20 cellular contexts compared by ENCODE assay signal in genomic region chr21:39218082-39218409, GRCh38.
"Had no signal": no experiment of that assay in that cellular context is flagged by ENCODE, and none has a peak within 500 bp of the region (broad histone marks: within the 10 kb centered on the region; RNA-seq: fewer than 3 reads in every experiment).

No MANE protein-coding gene starts in this region.

- H3K36me3 ChIP-seq: ovary had no signal

- H2AFZ ChIP-seq: neural progenitor cell had no signal

- FAIRE-seq: small intestine, urothelium cell line had no signal

- H3K9me3 ChIP-seq: esophagus muscularis mucosa, gastrocnemius medialis, left ventricle myocardium inferior, ovary, right atrium auricular region, suprapubic skin, thyroid gland had no signal

- ATAC-seq: effector memory CD8-positive, alpha-beta T cell; gastrocnemius medialis; natural killer cell treated with Interleukin-12 subunit alpha and Interleukin-12 subunit beta and Interleukin-15 and Interleukin-18, amount 100 ng/mL, for 72 hours had no signal

- H3K27ac ChIP-seq: epithelial cell of prostate, esophagus muscularis mucosa, gastrocnemius medialis, left ventricle myocardium inferior, neural progenitor cell, ovary, right atrium auricular region, suprapubic skin had no signal

- H3K9ac ChIP-seq: neural progenitor cell had no signal

- DNase-seq: effector memory CD8-positive, alpha-beta T cell; gastrocnemius medialis; islet precursor cell; left ventricle myocardium inferior; mesenchymal stem cell; midbrain; nucleus accumbens; ovary; small intestine; stimulated activated CD4-positive, alpha-beta T cell treated with anti-CD3 and anti-CD28 coated beads, Interleukin-12 subunit alpha, Interleukin-12 subunit beta, amount 100 ng/mL, for 4 hours; stimulated activated naive CD4-positive, alpha-beta T cell; thyroid gland had no signal

- H3K4me2 ChIP-seq: neural progenitor cell had no signal

- H3K27me3 ChIP-seq: esophagus muscularis mucosa, gastrocnemius medialis, neural progenitor cell, ovary, right atrium auricular region, suprapubic skin, thyroid gland had no signal

- H3K4me1 ChIP-seq: esophagus muscularis mucosa, gastrocnemius medialis, neural progenitor cell, suprapubic skin had no signal

- H3K4me3 ChIP-seq: esophagus muscularis mucosa, gastrocnemius medialis, left ventricle myocardium inferior, lung, neural progenitor cell, ovary, right atrium auricular region, suprapubic skin, thyroid gland had no signal
